In genomic region chr1:69506721-69507120, GRCh38 we compare ENCODE assay signal across 24 cellular contexts.
DNase-seq lines count a peak whose midpoint lies in the region; ATAC-seq, FAIRE-seq and TF ChIP-seq lines count a peak whose summit lies in the region.
"Had no signal": no experiment of that assay in that cellular context is flagged by ENCODE, and none has a peak within 500 bp of the region (broad histone marks: within the 10 kb centered on the region; RNA-seq: fewer than 3 reads in every experiment).

No MANE protein-coding gene starts in this region.

- DNase-seq in OCI-M1 (lab: John Stamatoyannopoulos, UW) (peak; percentile 56), keratinocyte (ENCODE audit: low read depth, low spot score) (no peak), hypothalamus (lab: John Stamatoyannopoulos, UW) (no peak)
- DNase-seq: 8988T; ACHN; AML-193; BE2C; CD4-positive, alpha-beta T cell; CD8-positive, alpha-beta memory T cell; DMS 273 treated with DMSO at 0.1 percent for 48 hours; DMS79; EL; GDM1; GOT3; H7; HCEC 1CT had no signal

- H3K4me2 ChIP-seq in keratinocyte (ENCODE audit: control insufficient read depth, extremely low read depth, insufficient read depth, low read depth, low read length) = no peak overlapping the region
- H3K4me2 ChIP-seq: A549; BLaER1 treated with 17β-estradiol and CSF1 and Interleukin-3, amounts not matched to agents 10 nM and 100 nM had no signal

- H3K9me1 ChIP-seq in keratinocyte (ENCODE audit: control insufficient read depth, extremely low read depth, insufficient read depth, low read length) = no peaks in the 10 kb centered on the region

- peak overlapping the region; percentile 60 for H2AFZ ChIP-seq in keratinocyte (ENCODE audit: control insufficient read depth, low read length)

- peak; percentile 69 for ATAC-seq in GM18868 (IDR thresholded peaks at IDR 0.05; ENCODE audit: unreplicated experiment)
- ATAC-seq in HG03432 (IDR thresholded peaks at IDR 0.05; ENCODE audit: unreplicated experiment) = peak; percentile 62
- no peak for ATAC-seq in GM19455 (IDR thresholded peaks at IDR 0.05; ENCODE audit: unreplicated experiment)
- no peak for ATAC-seq in GM19023 (IDR thresholded peaks at IDR 0.05; ENCODE audit: unreplicated experiment)
- ATAC-seq: A549, GM12878 had no signal

- no peaks in the 10 kb centered on the region for H3K79me2 ChIP-seq in keratinocyte (ENCODE audit: control insufficient read depth, insufficient read depth, low read length)

- H3K27me3 ChIP-seq in keratinocyte (ENCODE audit: control insufficient read depth, extremely low read depth, insufficient read depth, low read length) = no peaks in the 10 kb centered on the region
- H3K27me3 ChIP-seq: BE2C; BLaER1 treated with 17β-estradiol and CSF1 and Interleukin-3, amounts not matched to agents 10 nM and 100 nM had no signal

- peaks cover 10% of the 10 kb centered on the region for H3K4me1 ChIP-seq in keratinocyte (ENCODE audit: control insufficient read depth, extremely low read depth, insufficient read depth, low read length)
- H3K4me1 ChIP-seq: A549; BE2C; BLaER1 treated with 17β-estradiol and CSF1 and Interleukin-3, amounts not matched to agents 10 nM and 100 nM had no signal

- H3K27ac ChIP-seq in keratinocyte (ENCODE audit: control insufficient read depth, insufficient read depth, low read length) = no peak overlapping the region
- H3K27ac ChIP-seq: A549; BLaER1 treated with 17β-estradiol and CSF1 and Interleukin-3, amounts not matched to agents 10 nM and 100 nM had no signal

- dilution Hi-C loops in keratinocyte (cut with MboI; ENCODE audit: extremely low pct_ligation_motif_present, low sequenced_read_pairs) = no loop called here

- no peak overlapping the region for H3K9ac ChIP-seq in keratinocyte (ENCODE audit: control insufficient read depth, extremely low read depth, insufficient read depth, low read length)
- H3K9ac ChIP-seq: BLaER1 treated with 17β-estradiol and CSF1 and Interleukin-3, amounts not matched to agents 10 nM and 100 nM had no signal

- FAIRE-seq in keratinocyte (lab: Jason Lieb, UNC) = peak; percentile 20
- FAIRE-seq: A549, D721Med, GM12878 had no signal

- no peaks in the 10 kb centered on the region for H3K36me3 ChIP-seq in keratinocyte (ENCODE audit: control insufficient read depth in 2 of 2, extremely low read depth in 1 of 2, insufficient read depth in 2 of 2, low read length in 2 of 2)
- H3K36me3 ChIP-seq: BE2C; BLaER1 treated with 17β-estradiol and CSF1 and Interleukin-3, amounts not matched to agents 10 nM and 100 nM had no signal

- no peaks in the 10 kb centered on the region for H4K20me1 ChIP-seq in keratinocyte (ENCODE audit: control insufficient read depth, extremely low read depth, insufficient read depth, low read length)
- H4K20me1 ChIP-seq: BLaER1 treated with 17β-estradiol and CSF1 and Interleukin-3, amounts not matched to agents 10 nM and 100 nM had no signal

- no peaks in the 10 kb centered on the region for H3K9me3 ChIP-seq in keratinocyte (ENCODE audit: control insufficient read depth, low read depth, low read length)
- H3K9me3 ChIP-seq: A549; BE2C; BLaER1 treated with 17β-estradiol and CSF1 and Interleukin-3, amounts not matched to agents 10 nM and 100 nM had no signal

- no peak overlapping the region for H3K4me3 ChIP-seq in keratinocyte (ENCODE audit: control insufficient read depth in 2 of 3, extremely low read depth in 1 of 3, insufficient read depth in 2 of 3, low read depth in 1 of 3, low read length in 3 of 3)
- H3K4me3 ChIP-seq: A549; BLaER1 treated with 17β-estradiol and CSF1 and Interleukin-3, amounts not matched to agents 10 nM and 100 nM; GM12878 had no signal

- TF ChIP-seq CTCF in keratinocyte (optimal IDR thresholded peaks at IDR 0.05 in 1 of 3, IDR thresholded peaks at IDR 0.05 in 1 of 3, conservative IDR thresholded peaks at IDR 0.05 in 1 of 3; ENCODE audit: extremely low read depth in 1 of 3, insufficient read depth in 2 of 3, low read length in 3 of 3) = no peak

Comparison
In these comparisons a context has a peak if more than half of its experiments do, and no peak if none do; other contexts are left out.
1. ATAC-seq: peak in GM18868 (single experiment) and HG03432 (single experiment); none in GM19455 (single experiment) and GM19023 (single experiment).